In the genomic region with DNA sequence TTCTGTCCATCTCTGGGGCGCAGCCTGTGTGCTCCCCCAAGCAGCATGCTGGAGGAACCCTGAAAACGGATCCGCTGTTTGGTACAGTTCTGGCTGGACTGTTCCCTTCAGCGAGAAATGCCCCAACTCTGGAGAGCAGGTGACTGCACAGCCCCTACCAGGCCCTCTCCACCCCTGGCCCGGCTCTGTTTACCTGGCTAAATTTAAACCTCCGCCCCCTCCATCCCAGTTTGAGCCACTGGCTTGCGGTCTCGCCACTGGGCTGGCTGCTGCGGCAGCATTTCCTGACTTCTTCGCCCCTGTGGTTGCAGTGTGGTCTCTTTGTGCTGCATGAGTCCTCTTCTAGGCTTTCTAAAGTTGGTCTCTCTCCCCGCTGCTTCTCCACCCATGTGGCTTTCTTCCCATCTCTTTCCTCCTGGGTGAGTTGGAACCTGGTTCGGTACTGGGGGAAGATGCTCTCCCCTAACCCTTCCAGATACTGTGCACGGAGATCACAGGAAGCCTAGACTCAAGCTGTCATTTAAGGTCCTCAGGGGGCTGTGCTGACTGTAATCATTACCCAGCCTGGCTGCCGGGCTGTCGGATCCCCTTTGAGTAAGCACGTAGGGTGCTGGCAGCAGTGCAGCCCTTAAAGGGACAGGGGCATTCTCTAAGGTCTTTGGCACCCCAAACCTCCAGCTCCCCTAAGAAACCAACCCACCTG, we compare ENCODE assay signal across 8 cellular contexts.
DNase-seq lines count a peak whose midpoint lies in the region; ATAC-seq, FAIRE-seq and TF ChIP-seq lines count a peak whose summit lies in the region.

No MANE protein-coding gene starts in this region.

- peak overlapping the region; percentile 53 for H3K27ac Mint-ChIP-seq in activated T-helper 1 cell treated with anti-CD3 and anti-CD28 coated beads, Interleukin-12 subunit alpha, Interleukin-12 subunit beta, Interleukin-2, Interleukin-4 antibody, amounts not matched to agents 30 ng/mL and 10 ng/mL and 1 ng/mL, durations not matched to agents 14 hours and 24 hours and 36 hours
- peak overlapping the region; percentile 42 for H3K27ac Mint-ChIP-seq in neural progenitor cell

- peak overlapping the region; percentile 79 for H3K4me3 Mint-ChIP-seq in activated T-helper 1 cell treated with anti-CD3 and anti-CD28 coated beads, Interleukin-12 subunit alpha, Interleukin-12 subunit beta, Interleukin-2, Interleukin-4 antibody, amounts not matched to agents 30 ng/mL and 10 ng/mL and 1 ng/mL, durations not matched to agents 14 hours and 24 hours and 36 hours
- H3K4me3 Mint-ChIP-seq in neural progenitor cell, result peak overlapping the region; percentile 34

- peaks cover 27% of the 10 kb centered on the region for H3K4me1 Mint-ChIP-seq in activated T-helper 1 cell treated with anti-CD3 and anti-CD28 coated beads, Interleukin-12 subunit alpha, Interleukin-12 subunit beta, Interleukin-2, Interleukin-4 antibody, amounts not matched to agents 30 ng/mL and 10 ng/mL and 1 ng/mL, durations not matched to agents 14 hours and 24 hours and 36 hours (ENCODE audit: low read depth)
- H3K4me1 Mint-ChIP-seq in neural progenitor cell, result peaks cover 28% of the 10 kb centered on the region

- H3K4me3 ChIP-seq in IMR-90 (ENCODE audit: insufficient read depth, low read depth, low read length) (peak overlapping the region; percentile 13; the same call in 1 of the 2 replicates), neural progenitor cell (no peak overlapping the region)

- H3K4me1 ChIP-seq in IMR-90 (ENCODE audit: control insufficient read depth, insufficient read depth, low read length) (peaks cover 44% of the 10 kb centered on the region), neural progenitor cell (peaks cover 43% of the 10 kb centered on the region)

- peak overlapping the region in 1 of 2 experiments; percentile 18; a peak in 1 of 4 replicates for H4K8ac ChIP-seq in IMR-90 (ENCODE audit: low read depth in 2 of 2, low read length in 2 of 2)

- in situ Hi-C loops in IMR-90 (cut with MboI; ENCODE audit: low sequenced_read_pairs), result no loop called here

- H4K20me1 ChIP-seq in IMR-90 (ENCODE audit: insufficient read depth, low read length) (peaks cover 73% of the 10 kb centered on the region), neural progenitor cell (ENCODE audit: low read depth) (peaks cover 76% of the 10 kb centered on the region)

- H2AFZ ChIP-seq in IMR-90 (replicated peaks; ENCODE audit: low read length, poor library complexity) (no peak overlapping the region), neural progenitor cell (replicated peaks) (no peak overlapping the region)

- H3K36me3 Mint-ChIP-seq in activated T-helper 1 cell treated with anti-CD3 and anti-CD28 coated beads, Interleukin-12 subunit alpha, Interleukin-12 subunit beta, Interleukin-2, Interleukin-4 antibody, amounts not matched to agents 30 ng/mL and 10 ng/mL and 1 ng/mL, durations not matched to agents 14 hours and 24 hours and 36 hours (ENCODE audit: low read depth), result no peaks in the 10 kb centered on the region
- peaks cover 5% of the 10 kb centered on the region for H3K36me3 Mint-ChIP-seq in neural progenitor cell

- no peaks in the 10 kb centered on the region for H3K9me3 Mint-ChIP-seq in activated T-helper 1 cell treated with anti-CD3 and anti-CD28 coated beads, Interleukin-12 subunit alpha, Interleukin-12 subunit beta, Interleukin-2, Interleukin-4 antibody, amounts not matched to agents 30 ng/mL and 10 ng/mL and 1 ng/mL, durations not matched to agents 14 hours and 24 hours and 36 hours
- peaks cover 7% of the 10 kb centered on the region for H3K9me3 Mint-ChIP-seq in neural progenitor cell

- ATAC-seq in GM21390 (IDR thresholded peaks at IDR 0.05; ENCODE audit: unreplicated experiment) (peak; percentile 49), IMR-90 (ENCODE audit: low read depth) (no peak)

- no peak overlapping the region for H2BK20ac ChIP-seq in IMR-90 (ENCODE audit: low read depth, low read length)

- H3K27me3 ChIP-seq in IMR-90 (ENCODE audit: control insufficient read depth, insufficient read depth, low read length) (no peaks in the 10 kb centered on the region), neural progenitor cell (peaks cover 50% of the 10 kb centered on the region)

- H3K36me3 ChIP-seq in IMR-90 (ENCODE audit: control insufficient read depth, insufficient read depth, low read length) (no peaks in the 10 kb centered on the region), neural progenitor cell (no peaks in the 10 kb centered on the region)

- TF ChIP-seq CTCF in IMR-90 (conservative IDR thresholded peaks at IDR 0.05; ENCODE audit: low read depth, low read length) (no peak), neural progenitor cell (IDR thresholded peaks at IDR 0.05) (no peak)

- H3K4me2 ChIP-seq in IMR-90 (ENCODE audit: low read depth, low read length) (peak overlapping the region; percentile 77), neural progenitor cell (peak overlapping the region; percentile 97)

- no peak overlapping the region for H3K4ac ChIP-seq in IMR-90 (ENCODE audit: low read depth, low read length)

- H3K27ac ChIP-seq in IMR-90 (ENCODE audit: insufficient read depth, low read length) (no peak overlapping the region), neural progenitor cell (no peak overlapping the region)

- H3K79me1 ChIP-seq in IMR-90 (ENCODE audit: low read depth in 1 of 2, low read length in 2 of 2), result peaks cover 13 to 85% of the 10 kb centered on the region in 2 experiments; a peak in 3 of 4 replicates

- H3K14ac ChIP-seq in IMR-90 (replicated peaks; ENCODE audit: low read depth, low read length), result peak overlapping the region; percentile 12

- 0 out of 2 replicates have a peak overlapping the region, but pooled peaks have one; percentile 23 for H2AK5ac ChIP-seq in IMR-90 (ENCODE audit: low read depth, low read length)

- no peaks in the 10 kb centered on the region for H3K9me3 ChIP-seq in IMR-90 (ENCODE audit: control insufficient read depth, insufficient read depth, low read length)
- H3K9me3 ChIP-seq in neural progenitor cell (ENCODE audit: low read depth), result no peaks in the 10 kb centered on the region

- H2AK9ac ChIP-seq in IMR-90 (replicated peaks; ENCODE audit: low read depth, low read length, poor library complexity), result peak overlapping the region; percentile 0

- peak; percentile 96 for FAIRE-seq in GM12892 (lab: Jason Lieb, UNC)

- 100% methylated on average over 1 of the region's 16 CpGs; no CpG with 5 or more reads in 1 of the 2 experiments for WGBS in IMR-90 (ENCODE audit: extremely low coverage in 2 of 2, insufficient read length in 1 of 2), 2 experiments

- BruUV-seq in IMR-90 (replicated peaks; lab: Mats Ljungman, UMichigan), result no TSS peak

- H4K91ac ChIP-seq in IMR-90 (ENCODE audit: insufficient read depth, low read depth, low read length), result no peak overlapping the region

- POLR2A ChIA-PET in IMR-90 (lab: Charles Lee; ENCODE audit: unreplicated experiment), result no interaction called here

- H2BK5ac ChIP-seq in IMR-90 (ENCODE audit: low read depth, low read length, poor library complexity, severe bottlenecking), result no peak overlapping the region

- CTCF ChIA-PET in IMR-90 (lab: Yijun Ruan, JAX), result interaction anchor here (0.6 to 1.2 kb wide), 4 partner anchors 173 to 415 kb away, joined by 3 to 6 read pairs (median 4); no protein-coding TSS in a partner anchor

- dilution Hi-C loops in IMR-90 (cut with HindIII; ENCODE audit: low sequenced_read_pairs, unreplicated experiment), result no loop called here

- peaks cover 94% of the 10 kb centered on the region for H3K79me2 ChIP-seq in neural progenitor cell (ENCODE audit: low read depth)

- TF ChIP-seq RAD21 in IMR-90 (IDR thresholded peaks at IDR 0.05; ENCODE audit: low read length), result no peak

- H4K5ac ChIP-seq in IMR-90 (ENCODE audit: low read depth, low read length), result no peak overlapping the region

- peaks cover 39% of the 10 kb centered on the region for H3K9me1 ChIP-seq in IMR-90 (ENCODE audit: insufficient read depth, low read length)

- no peak overlapping the region for H2BK120ac ChIP-seq in IMR-90 (ENCODE audit: low read depth, low read length)

- peaks cover 15% of the 10 kb centered on the region for H3F3A ChIP-seq in neural progenitor cell (ENCODE audit: low read depth)

- peak; percentile 58 for DNase-seq in GM12892 (ENCODE audit: insufficient read length)
- DNase-seq in IMR-90, result peak; percentile 43
- DNase-seq in activated T-helper 1 cell treated with anti-CD3 and anti-CD28 coated beads, Interleukin-12 subunit alpha, Interleukin-12 subunit beta, Interleukin-2, Interleukin-4 antibody, amounts not matched to agents 30 ng/mL and 10 ng/mL and 1 ng/mL, durations not matched to agents 14 hours and 24 hours and 36 hours (ENCODE audit: low spot score), result peak; percentile 56
- DNase-seq in neural progenitor cell (ENCODE audit: low spot score), result no peak
- no peak for DNase-seq in foreskin melanocyte
- DNase-seq in DMS 273 (lab: John Stamatoyannopoulos, UW; ENCODE audit: unreplicated experiment), result no peak
- DNase-seq in NCI-H2196 (lab: John Stamatoyannopoulos, UW; ENCODE audit: unreplicated experiment), result no peak

- H3K23ac ChIP-seq in IMR-90 (ENCODE audit: low read depth, low read length), result peak overlapping the region; percentile 26; the same call in 1 of the 2 replicates

- H3K9ac ChIP-seq in IMR-90 (ENCODE audit: low read depth, low read length) (no peak overlapping the region), neural progenitor cell (no peak overlapping the region)

- no peak overlapping the region for H3K56ac ChIP-seq in IMR-90 (ENCODE audit: extremely low read depth, insufficient read depth, low read length)

- no peak overlapping the region for H2BK15ac ChIP-seq in IMR-90 (ENCODE audit: low read depth, low read length)

- intact Hi-C loops in IMR-90 (cut with micrococcal nuclease), result loop anchor here (5.0 kb wide), 1 partner anchor 44 kb away; no protein-coding TSS in a partner anchor
- intact Hi-C loops in activated T-helper 1 cell treated with anti-CD3 and anti-CD28 coated beads, Interleukin-12 subunit alpha, Interleukin-12 subunit beta, Interleukin-2, Interleukin-4 antibody, amounts not matched to agents 30 ng/mL and 10 ng/mL and 1 ng/mL, durations not matched to agents 14 hours and 24 hours and 36 hours (cut with micrococcal nuclease), result loop anchor here (1.0 to 5.0 kb wide), 7 partner anchors 21 to 541 kb away; partner anchors contain the start of gene ERC1

- H3K18ac ChIP-seq in IMR-90 (ENCODE audit: low read depth, low read length), result no peak overlapping the region

- H3K27me3 Mint-ChIP-seq in activated T-helper 1 cell treated with anti-CD3 and anti-CD28 coated beads, Interleukin-12 subunit alpha, Interleukin-12 subunit beta, Interleukin-2, Interleukin-4 antibody, amounts not matched to agents 30 ng/mL and 10 ng/mL and 1 ng/mL, durations not matched to agents 14 hours and 24 hours and 36 hours (ENCODE audit: insufficient read depth), result peaks cover 54% of the 10 kb centered on the region
- peaks cover 16% of the 10 kb centered on the region for H3K27me3 Mint-ChIP-seq in neural progenitor cell (ENCODE audit: insufficient read depth, low read depth)

- TF ChIP-seq POLR2A in GM12892 (IDR thresholded peaks at IDR 0.05; ENCODE audit: low read depth, low read length), result no peak
- TF ChIP-seq POLR2A in IMR-90 (IDR thresholded peaks at IDR 0.05; ENCODE audit: low read depth, low read length), result no peak

TF ChIP-seq in IMR-90, 13 proteins besides CTCF, POLR2A, EP300 and RAD21 (continues in another document):
- no peak for TF ChIP-seq MAZ (IDR thresholded peaks at IDR 0.05; ENCODE audit: borderline replicate concordance, low read depth, low read length)
- no peak for TF ChIP-seq RCOR1 (IDR thresholded peaks at IDR 0.05; ENCODE audit: insufficient replicate concordance, low read length)

Comparison
In these comparisons a context has a peak if more than half of its experiments do, and no peak if none do; other contexts are left out.
1. DNase-seq: peak in GM12892 (single experiment), IMR-90 (single experiment) and activated T-helper 1 cell treated with anti-CD3 and anti-CD28 coated beads, Interleukin-12 subunit alpha, Interleukin-12 subunit beta, Interleukin-2, Interleukin-4 antibody, amounts not matched to agents 30 ng/mL and 10 ng/mL and 1 ng/mL, durations not matched to agents 14 hours and 24 hours and 36 hours (single experiment); none in neural progenitor cell (single experiment), foreskin melanocyte (single experiment), DMS 273 (single experiment) and NCI-H2196 (single experiment).